In the genomic region with DNA sequence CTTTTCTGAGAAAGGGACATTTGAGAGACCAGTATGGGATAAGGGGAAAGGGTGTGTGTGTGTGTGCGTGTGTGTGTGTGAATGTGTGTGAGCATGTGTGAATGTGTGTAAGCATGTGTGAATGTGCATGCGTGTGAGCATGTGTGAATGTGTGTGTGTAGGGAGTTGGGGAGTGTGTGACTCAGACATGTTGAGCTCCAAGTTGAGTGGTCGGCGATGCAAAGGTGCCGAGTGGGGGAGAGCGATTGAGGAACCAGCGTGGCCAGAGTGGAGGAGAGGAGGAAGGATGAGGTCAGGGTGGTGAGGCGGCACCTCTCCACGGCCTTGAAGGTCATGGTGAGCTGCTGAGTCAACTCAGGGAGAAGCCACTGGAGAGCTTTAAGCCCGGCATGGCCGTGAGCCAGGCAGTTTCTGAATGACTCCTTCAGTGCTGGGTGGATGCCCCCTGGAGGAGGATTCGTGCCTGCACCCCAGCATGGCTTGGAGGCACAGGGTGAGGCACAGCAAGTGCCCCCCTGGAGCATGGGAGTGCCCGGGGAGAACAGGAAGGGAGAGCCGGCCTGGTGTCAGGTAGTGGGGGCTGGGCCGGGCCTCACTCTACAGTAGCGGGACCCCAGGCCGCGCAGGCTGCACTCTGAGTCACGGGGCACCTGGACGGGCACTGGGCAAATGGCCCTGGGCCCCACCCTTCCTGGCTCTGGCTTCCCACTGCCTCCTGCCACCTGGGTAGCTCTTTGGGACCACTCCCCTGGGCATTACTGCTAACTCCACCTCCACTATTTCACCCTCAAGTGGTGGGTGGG, we compare ENCODE assay signal across 1 cellular context.
TF ChIP-seq lines count a peak whose summit lies in the region.

No MANE protein-coding gene starts in this region.

TF ChIP-seq in K562, 482 proteins besides CTCF, POLR2A, EP300 and RAD21 (continued from another document and continues in another):
- TF ChIP-seq, protein P1, sequence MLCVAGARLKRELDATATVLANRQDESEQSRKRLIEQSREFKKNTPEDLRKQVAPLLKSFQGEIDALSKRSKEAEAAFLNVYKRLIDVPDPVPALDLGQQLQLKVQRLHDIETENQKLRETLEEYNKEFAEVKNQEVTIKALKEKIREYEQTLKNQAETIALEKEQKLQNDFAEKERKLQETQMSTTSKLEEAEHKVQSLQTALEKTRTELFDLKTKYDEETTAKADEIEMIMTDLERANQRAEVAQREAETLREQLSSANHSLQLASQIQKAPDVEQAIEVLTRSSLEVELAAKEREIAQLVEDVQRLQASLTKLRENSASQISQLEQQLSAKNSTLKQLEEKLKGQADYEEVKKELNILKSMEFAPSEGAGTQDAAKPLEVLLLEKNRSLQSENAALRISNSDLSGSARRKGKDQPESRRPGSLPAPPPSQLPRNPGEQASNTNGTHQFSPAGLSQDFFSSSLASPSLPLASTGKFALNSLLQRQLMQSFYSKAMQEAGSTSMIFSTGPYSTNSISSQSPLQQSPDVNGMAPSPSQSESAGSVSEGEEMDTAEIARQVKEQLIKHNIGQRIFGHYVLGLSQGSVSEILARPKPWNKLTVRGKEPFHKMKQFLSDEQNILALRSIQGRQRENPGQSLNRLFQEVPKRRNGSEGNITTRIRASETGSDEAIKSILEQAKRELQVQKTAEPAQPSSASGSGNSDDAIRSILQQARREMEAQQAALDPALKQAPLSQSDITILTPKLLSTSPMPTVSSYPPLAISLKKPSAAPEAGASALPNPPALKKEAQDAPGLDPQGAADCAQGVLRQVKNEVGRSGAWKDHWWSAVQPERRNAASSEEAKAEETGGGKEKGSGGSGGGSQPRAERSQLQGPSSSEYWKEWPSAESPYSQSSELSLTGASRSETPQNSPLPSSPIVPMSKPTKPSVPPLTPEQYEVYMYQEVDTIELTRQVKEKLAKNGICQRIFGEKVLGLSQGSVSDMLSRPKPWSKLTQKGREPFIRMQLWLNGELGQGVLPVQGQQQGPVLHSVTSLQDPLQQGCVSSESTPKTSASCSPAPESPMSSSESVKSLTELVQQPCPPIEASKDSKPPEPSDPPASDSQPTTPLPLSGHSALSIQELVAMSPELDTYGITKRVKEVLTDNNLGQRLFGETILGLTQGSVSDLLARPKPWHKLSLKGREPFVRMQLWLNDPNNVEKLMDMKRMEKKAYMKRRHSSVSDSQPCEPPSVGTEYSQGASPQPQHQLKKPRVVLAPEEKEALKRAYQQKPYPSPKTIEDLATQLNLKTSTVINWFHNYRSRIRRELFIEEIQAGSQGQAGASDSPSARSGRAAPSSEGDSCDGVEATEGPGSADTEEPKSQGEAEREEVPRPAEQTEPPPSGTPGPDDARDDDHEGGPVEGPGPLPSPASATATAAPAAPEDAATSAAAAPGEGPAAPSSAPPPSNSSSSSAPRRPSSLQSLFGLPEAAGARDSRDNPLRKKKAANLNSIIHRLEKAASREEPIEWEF (CRISPR knock-in tag; IDR thresholded peaks at IDR 0.05) = no peak
- TF ChIP-seq RCOR1 (IDR thresholded peaks at IDR 0.05; ENCODE audit: borderline replicate concordance in 1 of 2, low read depth in 2 of 2, low read length in 2 of 2) (peak in 1 of 2 experiments; percentile 42; a peak in 1 of 4 replicates), NCOR1 (IDR thresholded peaks at IDR 0.05) (no peak), HNRNPL (IDR thresholded peaks at IDR 0.05; ENCODE audit: low read depth, low read length) (peak; percentile 79), SMAD4 (CRISPR knock-in tag; conservative IDR thresholded peaks at IDR 0.05) (peak; percentile 70), MBD2 (IDR thresholded peaks at IDR 0.05; ENCODE audit: borderline replicate concordance, low read depth) (peak; percentile 29; the same call in 1 of the 2 replicates), MAFK (IDR thresholded peaks at IDR 0.05; ENCODE audit: low read length) (peak; percentile 78), ATF7 (IDR thresholded peaks at IDR 0.05) (peak; percentile 87), RBFOX2 (IDR thresholded peaks at IDR 0.05; ENCODE audit: low read depth, low read length) (peak; percentile 55), FOSL1 (tag; conservative IDR thresholded peaks at IDR 0.05) (peak; percentile 84), MCM2 (IDR thresholded peaks at IDR 0.05; ENCODE audit: low read depth) (no peak), USF2 (CRISPR knock-in tag; IDR thresholded peaks at IDR 0.05) (no peak), POLR2AphosphoS5 (IDR thresholded peaks at IDR 0.05; ENCODE audit: control insufficient read depth, insufficient read depth, low read depth, low read length) (no peak), CREB1 (IDR thresholded peaks at IDR 0.05) (0 out of 2 replicates have a peak, but pooled peaks have one; percentile 22), CREB1 (CRISPR knock-in tag; IDR thresholded peaks at IDR 0.05) (no peak), LEF1 (IDR thresholded peaks at IDR 0.05) (peak; percentile 83), BRD9 (IDR thresholded peaks at IDR 0.05; ENCODE audit: low read depth, partially characterized antibody) (peak; percentile 87), ZNF175 (CRISPR knock-in tag; IDR thresholded peaks at IDR 0.05; ENCODE audit: low read depth) (peak; percentile 43; the same call in 1 of the 2 replicates), ZNF12 (CRISPR knock-in tag; IDR thresholded peaks at IDR 0.05) (no peak), HDGF (IDR thresholded peaks at IDR 0.05) (peak; percentile 100), HNRNPLL (IDR thresholded peaks at IDR 0.05; ENCODE audit: low read depth, low read length, poor library complexity, severe bottlenecking) (no peak), ZBTB17 (CRISPR knock-in tag; IDR thresholded peaks at IDR 0.05) (peak; percentile 59; the same call in 1 of the 2 replicates), ZNF282 (CRISPR knock-in tag; IDR thresholded peaks at IDR 0.05) (no peak), TEAD1 (CRISPR knock-in tag; IDR thresholded peaks at IDR 0.05) (no peak), RNF2 (IDR thresholded peaks at IDR 0.05) (no peak), THAP12 (CRISPR knock-in tag; IDR thresholded peaks at IDR 0.05) (no peak), SUPT5H (IDR thresholded peaks at IDR 0.05) (peak; percentile 49; the same call in 1 of the 2 replicates), SOX6 (IDR thresholded peaks at IDR 0.05) (peak; percentile 13; the same call in 1 of the 2 replicates), MAFF (IDR thresholded peaks at IDR 0.05; ENCODE audit: low read length) (0 out of 2 replicates have a peak, but pooled peaks have one; percentile 15), CBFB (CRISPR knock-in tag; IDR thresholded peaks at IDR 0.05) (no peak), GMEB1 (CRISPR knock-in tag; IDR thresholded peaks at IDR 0.05) (no peak), POLR3A (IDR thresholded peaks at IDR 0.05; ENCODE audit: borderline replicate concordance, extremely low read depth, insufficient read depth, insufficient read length) (no peak), MTA1 (IDR thresholded peaks at IDR 0.05; ENCODE audit: borderline replicate concordance) (peak; percentile 80), SMC3 (conservative IDR thresholded peaks at IDR 0.05; ENCODE audit: insufficient read depth, low read depth, low read length) (0 out of 2 replicates have a peak, but pooled peaks have one; percentile 37), MEIS2 (IDR thresholded peaks at IDR 0.05; ENCODE audit: partially characterized antibody) (peak; percentile 1), TAL1 (IDR thresholded peaks at IDR 0.05) (peak; percentile 15; the same call in 1 of the 2 replicates), TBL1XR1 (IDR thresholded peaks at IDR 0.05; ENCODE audit: low read length in 2 of 2) (peak in 1 of 2 experiments; percentile 42; a peak in 1 of 4 replicates), ZBTB26 (CRISPR knock-in tag; IDR thresholded peaks at IDR 0.05) (peak; percentile 95), ZBTB49 (CRISPR knock-in tag; IDR thresholded peaks at IDR 0.05; ENCODE audit: borderline replicate concordance) (no peak), FOXA1 (IDR thresholded peaks at IDR 0.05; ENCODE audit: borderline replicate concordance) (no peak)
- TF ChIP-seq, protein P2, sequence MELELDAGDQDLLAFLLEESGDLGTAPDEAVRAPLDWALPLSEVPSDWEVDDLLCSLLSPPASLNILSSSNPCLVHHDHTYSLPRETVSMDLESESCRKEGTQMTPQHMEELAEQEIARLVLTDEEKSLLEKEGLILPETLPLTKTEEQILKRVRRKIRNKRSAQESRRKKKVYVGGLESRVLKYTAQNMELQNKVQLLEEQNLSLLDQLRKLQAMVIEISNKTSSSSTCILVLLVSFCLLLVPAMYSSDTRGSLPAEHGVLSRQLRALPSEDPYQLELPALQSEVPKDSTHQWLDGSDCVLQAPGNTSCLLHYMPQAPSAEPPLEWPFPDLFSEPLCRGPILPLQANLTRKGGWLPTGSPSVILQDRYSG (tag; conservative IDR thresholded peaks at IDR 0.05; ENCODE audit: low read depth) = peak; percentile 59
- TF ChIP-seq, protein P3, sequence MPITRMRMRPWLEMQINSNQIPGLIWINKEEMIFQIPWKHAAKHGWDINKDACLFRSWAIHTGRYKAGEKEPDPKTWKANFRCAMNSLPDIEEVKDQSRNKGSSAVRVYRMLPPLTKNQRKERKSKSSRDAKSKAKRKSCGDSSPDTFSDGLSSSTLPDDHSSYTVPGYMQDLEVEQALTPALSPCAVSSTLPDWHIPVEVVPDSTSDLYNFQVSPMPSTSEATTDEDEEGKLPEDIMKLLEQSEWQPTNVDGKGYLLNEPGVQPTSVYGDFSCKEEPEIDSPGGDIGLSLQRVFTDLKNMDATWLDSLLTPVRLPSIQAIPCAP (CRISPR knock-in tag; IDR thresholded peaks at IDR 0.05; ENCODE audit: borderline replicate concordance) = no peak
- TF ChIP-seq, protein P4, sequence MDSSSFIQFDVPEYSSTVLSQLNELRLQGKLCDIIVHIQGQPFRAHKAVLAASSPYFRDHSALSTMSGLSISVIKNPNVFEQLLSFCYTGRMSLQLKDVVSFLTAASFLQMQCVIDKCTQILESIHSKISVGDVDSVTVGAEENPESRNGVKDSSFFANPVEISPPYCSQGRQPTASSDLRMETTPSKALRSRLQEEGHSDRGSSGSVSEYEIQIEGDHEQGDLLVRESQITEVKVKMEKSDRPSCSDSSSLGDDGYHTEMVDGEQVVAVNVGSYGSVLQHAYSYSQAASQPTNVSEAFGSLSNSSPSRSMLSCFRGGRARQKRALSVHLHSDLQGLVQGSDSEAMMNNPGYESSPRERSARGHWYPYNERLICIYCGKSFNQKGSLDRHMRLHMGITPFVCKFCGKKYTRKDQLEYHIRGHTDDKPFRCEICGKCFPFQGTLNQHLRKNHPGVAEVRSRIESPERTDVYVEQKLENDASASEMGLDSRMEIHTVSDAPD (CRISPR knock-in tag; IDR thresholded peaks at IDR 0.05) = no peak
